In the genomic region with DNA sequence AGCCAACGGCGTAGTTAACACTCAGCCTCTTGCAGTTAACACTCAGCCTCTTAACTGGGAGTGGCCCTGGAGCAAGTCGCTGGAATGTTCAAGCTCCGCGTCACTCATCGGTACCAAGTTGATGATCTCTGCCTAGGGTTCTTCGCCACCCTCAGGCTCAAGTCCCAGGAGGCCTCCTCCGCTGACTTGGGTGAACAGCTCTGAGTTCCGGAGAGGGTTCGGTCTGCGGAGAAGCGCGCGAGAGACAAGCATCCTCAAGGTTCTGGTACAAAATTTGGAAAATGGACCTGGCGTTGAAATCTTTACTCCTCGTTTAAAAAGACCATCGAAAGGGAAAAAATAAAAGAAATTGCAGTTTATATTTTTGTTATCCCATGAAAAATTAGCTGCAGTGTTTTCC, we compare ENCODE assay signal across 8 cellular contexts. TPM values are rescaled to one million over a fixed set of nuclear protein-coding genes. Genes with fewer than 3 reads are reported as not detected.
A peak's percentile ranks its signal among the peaks of the same experiment; 100 is the strongest.
DNase-seq lines count a peak whose midpoint lies in the region; ATAC-seq lines count a peak whose summit lies in the region.

No MANE protein-coding gene starts in this region.

- H3K27ac ChIP-seq in CD8-positive, alpha-beta memory T cell (ENCODE audit: low read depth, low read length): no peak overlapping the region
- no peak overlapping the region for H3K27ac ChIP-seq in SK-N-MC

- POLR2A ChIA-PET in CD8-positive, alpha-beta memory T cell (lab: Charles Lee): no interaction called here

- peaks cover 8 to 22% (median 14%) of the 10 kb centered on the region in 3 donors for H3K4me1 Mint-ChIP-seq in CD8-positive, alpha-beta memory T cell
- H3K4me1 Mint-ChIP-seq in natural killer cell treated with Interleukin-12 subunit alpha and Interleukin-12 subunit beta and Interleukin-15 and Interleukin-18, amount 100 ng/mL, for 72 hours (ENCODE audit: low read depth in 2 of 2): peaks cover 5 to 8% of the 10 kb centered on the region in 2 donors

- peaks cover 30% of the 10 kb centered on the region for H3K27me3 ChIP-seq in CD8-positive, alpha-beta memory T cell (ENCODE audit: insufficient read depth, low read length, poor library complexity, severe bottlenecking)

- CTCF ChIA-PET in CD8-positive, alpha-beta memory T cell (lab: Charles Lee): no interaction called here

- no peaks in the 10 kb centered on the region for H3K4me1 ChIP-seq in CD8-positive, alpha-beta memory T cell (ENCODE audit: insufficient read depth, low read length)

- no peaks in the 10 kb centered on the region for H3K9me3 Mint-ChIP-seq in CD8-positive, alpha-beta memory T cell
- H3K9me3 Mint-ChIP-seq in natural killer cell treated with Interleukin-12 subunit alpha and Interleukin-12 subunit beta and Interleukin-15 and Interleukin-18, amount 100 ng/mL, for 72 hours: no peaks in the 10 kb centered on the region

- H3K9me3 ChIP-seq in CD8-positive, alpha-beta memory T cell (ENCODE audit: low read length): no peaks in the 10 kb centered on the region
- no peaks in the 10 kb centered on the region for H3K9me3 ChIP-seq in SK-N-MC (ENCODE audit: low read depth, low read length)

- H3K36me3 Mint-ChIP-seq in CD8-positive, alpha-beta memory T cell: no peaks in the 10 kb centered on the region
- no peaks in the 10 kb centered on the region for H3K36me3 Mint-ChIP-seq in natural killer cell treated with Interleukin-12 subunit alpha and Interleukin-12 subunit beta and Interleukin-15 and Interleukin-18, amount 100 ng/mL, for 72 hours

- peak overlapping the region; percentile 73 for H3K9ac ChIP-seq in SK-N-MC (ENCODE audit: insufficient read length)

- no peak for DNase-seq in CD8-positive, alpha-beta memory T cell
- no peak for DNase-seq in SK-N-MC (ENCODE audit: low read depth, low spot score)
- no peak for DNase-seq in natural killer cell treated with Interleukin-12 subunit alpha and Interleukin-12 subunit beta and Interleukin-15 and Interleukin-18, amount 100 ng/mL, for 72 hours (ENCODE audit: low spot score)
- DNase-seq in stimulated activated CD4-positive, alpha-beta T cell treated with anti-CD3 and anti-CD28 coated beads, Interleukin-12 subunit alpha, Interleukin-12 subunit beta, amount 100 ng/mL, for 4 hours: no peak
- no peak for DNase-seq in stimulated activated CD4-positive, alpha-beta T cell treated with anti-CD3 and anti-CD28 coated beads, Interleukin-1b, Interleukin-23, amount 100 ng/mL, for 48 hours
- DNase-seq in effector CD8-positive, alpha-beta T cell (lab: John Stamatoyannopoulos, UW): no peak
- DNase-seq in stimulated activated CD4-positive, alpha-beta T cell treated with anti-CD3 and anti-CD28 coated beads, Interleukin-2, amount 100 ng/mL, for 48 hours: no peak

- no peaks in the 10 kb centered on the region for H3K36me3 ChIP-seq in CD8-positive, alpha-beta memory T cell (ENCODE audit: insufficient read depth, low read length)
- H3K36me3 ChIP-seq in SK-N-MC (ENCODE audit: insufficient read depth, low read length): no peaks in the 10 kb centered on the region

- peak overlapping the region in 1 of 8 donors; percentile 21 for H3K27ac Mint-ChIP-seq in CD8-positive, alpha-beta memory T cell
- no peak overlapping the region for H3K27ac Mint-ChIP-seq in natural killer cell treated with Interleukin-12 subunit alpha and Interleukin-12 subunit beta and Interleukin-15 and Interleukin-18, amount 100 ng/mL, for 72 hours

- peak overlapping the region; percentile 17 to 76 (median 64) for H3K4me3 Mint-ChIP-seq in CD8-positive, alpha-beta memory T cell
- peak overlapping the region; percentile 62 for H3K4me3 Mint-ChIP-seq in natural killer cell treated with Interleukin-12 subunit alpha and Interleukin-12 subunit beta and Interleukin-15 and Interleukin-18, amount 100 ng/mL, for 72 hours

- ATAC-seq in esophagus mucosa: peak; percentile 42
- ATAC-seq in natural killer cell treated with Interleukin-12 subunit alpha and Interleukin-12 subunit beta and Interleukin-15 and Interleukin-18, amount 100 ng/mL, for 72 hours: no peak

- peaks cover 56 to 81% of the 10 kb centered on the region in 2 donors for H3K27me3 Mint-ChIP-seq in CD8-positive, alpha-beta memory T cell
- peaks cover 35 to 57% of the 10 kb centered on the region in 2 donors for H3K27me3 Mint-ChIP-seq in natural killer cell treated with Interleukin-12 subunit alpha and Interleukin-12 subunit beta and Interleukin-15 and Interleukin-18, amount 100 ng/mL, for 72 hours

- no peak overlapping the region for H3K4me3 ChIP-seq in CD8-positive, alpha-beta memory T cell (ENCODE audit: low read length)
- H3K4me3 ChIP-seq in SK-N-MC: peak overlapping the region; percentile 90

RNA-seq across cellular contexts. Expression of a gene that starts 0.9 kb away (rescaled TPM):
- under 1 TPM in 1 of 2 experiments, not detected in 1; 0.04 TPM for total RNA-seq in CD8-positive, alpha-beta memory T cell
- polyA plus RNA-seq in CD8-positive, alpha-beta memory T cell: 0.08 TPM
- 1,306 TPM for total RNA-seq in esophagus mucosa
- not detected for total RNA-seq in natural killer cell treated with Interleukin-12 subunit alpha and Interleukin-12 subunit beta and Interleukin-15 and Interleukin-18, amount 100 ng/mL, for 72 hours

RNA-seq across cellular contexts. Expression of a gene that starts 49.4 kb away (rescaled TPM):
- 10 to 100 TPM; 14.6 to 15.0 TPM for total RNA-seq in CD8-positive, alpha-beta memory T cell
- polyA plus RNA-seq in CD8-positive, alpha-beta memory T cell: 11.2 TPM
- total RNA-seq in esophagus mucosa: 6.4 TPM
- 10 to 100 TPM; 14.1 to 16.8 TPM for total RNA-seq in natural killer cell treated with Interleukin-12 subunit alpha and Interleukin-12 subunit beta and Interleukin-15 and Interleukin-18, amount 100 ng/mL, for 72 hours

Comparison
In these comparisons a context has a peak if more than half of its experiments do, and no peak if none do; other contexts are left out.
1. RNA of a gene that starts 0.9 kb away (total RNA-seq): 1,306 TPM in esophagus mucosa (single experiment); 0.04 TPM in CD8-positive, alpha-beta memory T cell and not detected in natural killer cell treated with Interleukin-12 subunit alpha and Interleukin-12 subunit beta and Interleukin-15 and Interleukin-18, amount 100 ng/mL, for 72 hours; every median in the first group is over 1,000 times any median in the second.